Comparison of ENCODE assay signal across 1 cellular context in the genomic region with DNA sequence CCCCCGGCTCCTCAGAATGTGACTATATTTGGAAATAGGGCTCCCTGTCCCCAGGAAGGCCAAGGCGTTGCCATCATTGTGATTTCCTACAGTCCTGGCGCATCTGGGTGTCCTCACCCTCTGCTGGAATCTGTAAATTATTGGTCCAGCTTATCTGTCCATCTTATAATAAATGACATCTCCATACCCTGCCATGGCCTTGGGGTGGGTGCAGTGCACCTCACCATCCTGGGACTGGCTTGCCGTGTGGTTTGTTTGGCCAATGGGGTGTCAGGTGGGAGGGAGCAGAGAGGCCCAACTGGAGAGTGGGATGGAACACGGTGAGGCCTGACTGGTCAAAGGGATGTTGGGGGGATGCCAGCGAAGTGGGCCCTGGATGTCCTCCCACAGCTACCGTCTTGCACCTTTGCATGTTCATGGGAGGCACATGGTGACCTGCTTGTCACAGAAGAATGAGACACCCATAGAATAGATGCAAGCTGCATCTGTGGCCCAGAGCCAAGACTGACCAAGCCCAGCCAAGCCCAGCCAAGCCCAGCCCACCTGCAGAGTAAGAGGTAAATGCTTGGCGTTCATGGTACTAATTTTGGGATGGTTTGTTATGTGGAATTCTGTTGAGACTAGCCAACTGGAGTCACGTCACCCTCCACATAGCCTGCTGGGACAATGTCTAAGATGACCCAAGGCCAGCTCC.
TF ChIP-seq lines count a peak whose summit lies in the region.

No MANE protein-coding gene starts in this region.

TF ChIP-seq in HCT116, 20 proteins besides CTCF, POLR2A, EP300 and RAD21:
- TF ChIP-seq, protein P1, sequence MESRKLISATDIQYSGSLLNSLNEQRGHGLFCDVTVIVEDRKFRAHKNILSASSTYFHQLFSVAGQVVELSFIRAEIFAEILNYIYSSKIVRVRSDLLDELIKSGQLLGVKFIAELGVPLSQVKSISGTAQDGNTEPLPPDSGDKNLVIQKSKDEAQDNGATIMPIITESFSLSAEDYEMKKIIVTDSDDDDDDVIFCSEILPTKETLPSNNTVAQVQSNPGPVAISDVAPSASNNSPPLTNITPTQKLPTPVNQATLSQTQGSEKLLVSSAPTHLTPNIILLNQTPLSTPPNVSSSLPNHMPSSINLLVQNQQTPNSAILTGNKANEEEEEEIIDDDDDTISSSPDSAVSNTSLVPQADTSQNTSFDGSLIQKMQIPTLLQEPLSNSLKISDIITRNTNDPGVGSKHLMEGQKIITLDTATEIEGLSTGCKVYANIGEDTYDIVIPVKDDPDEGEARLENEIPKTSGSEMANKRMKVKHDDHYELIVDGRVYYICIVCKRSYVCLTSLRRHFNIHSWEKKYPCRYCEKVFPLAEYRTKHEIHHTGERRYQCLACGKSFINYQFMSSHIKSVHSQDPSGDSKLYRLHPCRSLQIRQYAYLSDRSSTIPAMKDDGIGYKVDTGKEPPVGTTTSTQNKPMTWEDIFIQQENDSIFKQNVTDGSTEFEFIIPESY (IDR thresholded peaks at IDR 0.05; ENCODE audit: extremely low read depth, insufficient replicate concordance, low read length) = no peak
- TF ChIP-seq SP1 (IDR thresholded peaks at IDR 0.05; ENCODE audit: low read depth) (no peak), SIN3A (IDR thresholded peaks at IDR 0.05; ENCODE audit: low read depth) (no peak), EZH2 (IDR thresholded peaks at IDR 0.05) (no peak), ZNF274 (IDR thresholded peaks at IDR 0.05; ENCODE audit: low read depth, low read length) (no peak), ELF1 (IDR thresholded peaks at IDR 0.05; ENCODE audit: borderline replicate concordance, low read depth) (no peak), EZH2phosphoT487 (IDR thresholded peaks at IDR 0.05; ENCODE audit: borderline replicate concordance) (no peak)
- TF ChIP-seq, protein P2, sequence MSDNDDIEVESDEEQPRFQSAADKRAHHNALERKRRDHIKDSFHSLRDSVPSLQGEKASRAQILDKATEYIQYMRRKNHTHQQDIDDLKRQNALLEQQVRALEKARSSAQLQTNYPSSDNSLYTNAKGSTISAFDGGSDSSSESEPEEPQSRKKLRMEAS (IDR thresholded peaks at IDR 0.05) = no peak
- TF ChIP-seq, protein P3, sequence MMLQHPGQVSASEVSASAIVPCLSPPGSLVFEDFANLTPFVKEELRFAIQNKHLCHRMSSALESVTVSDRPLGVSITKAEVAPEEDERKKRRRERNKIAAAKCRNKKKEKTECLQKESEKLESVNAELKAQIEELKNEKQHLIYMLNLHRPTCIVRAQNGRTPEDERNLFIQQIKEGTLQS (IDR thresholded peaks at IDR 0.05) = no peak
TF ChIP-seq in HCT116: peak in this region for 0.
